In genomic region chr5:76477061-76477460, GRCh38 we compare ENCODE assay signal across 17 cellular contexts.
DNase-seq lines count a peak whose midpoint lies in the region; ATAC-seq and TF ChIP-seq lines count a peak whose summit lies in the region.
"Had no signal": no experiment of that assay in that cellular context is flagged by ENCODE, and none has a peak within 500 bp of the region (broad histone marks: within the 10 kb centered on the region; RNA-seq: fewer than 3 reads in every experiment).

No MANE protein-coding gene starts in this region.

- H3K36me3 ChIP-seq in hepatocyte (replicated peaks; ENCODE audit: insufficient read depth, low read depth) = no peaks in the 10 kb centered on the region

- CTCF ChIA-PET in activated naive CD4-positive, alpha-beta T cell treated with anti-CD3 and anti-CD28 coated beads, Interleukin-2, amount 10 ng/mL, durations not matched to agents 7 days and 5 days (lab: Charles Lee) = no interaction called here

- TF ChIP-seq CTCF in hepatocyte (IDR thresholded peaks at IDR 0.05; ENCODE audit: poor library complexity) (no peak), natural killer cell (IDR thresholded peaks at IDR 0.05) (no peak)

- no peak for DNase-seq in activated naive CD4-positive, alpha-beta T cell treated with anti-CD3 and anti-CD28 coated beads, Interleukin-2, amount 10 ng/mL, durations not matched to agents 7 days and 5 days
- DNase-seq in activated naive CD4-positive, alpha-beta T cell treated with Interleukin-2 at 50 U/mL for 16 hours = no peak
- DNase-seq in hepatocyte (ENCODE audit: low spot score) (no peak), natural killer cell (no peak), left colon (no peak), EL (no peak), NOMO-1 treated with dmso at 0.1 percent for 144 hours (lab: John Stamatoyannopoulos, UW; ENCODE audit: unreplicated experiment) (no peak), dedifferentiated amniotic fluid mesenchymal stem cell (ENCODE audit: extremely low spot score) (no peak)
- DNase-seq: Calu3; CD4-positive, CD25-positive, alpha-beta regulatory T cell; DMS 273 treated with DMSO at 0.1 percent for 48 hours; HCEC 1CT had no signal

- no peaks in the 10 kb centered on the region for H3K27me3 Mint-ChIP-seq in activated naive CD4-positive, alpha-beta T cell treated with anti-CD3 and anti-CD28 coated beads, Interleukin-2, amount 10 ng/mL, durations not matched to agents 7 days and 5 days
- no peaks in the 10 kb centered on the region for H3K27me3 Mint-ChIP-seq in natural killer cell (ENCODE audit: low read depth in 2 of 2)
- H3K27me3 Mint-ChIP-seq: CD4-positive, CD25-positive, alpha-beta regulatory T cell had no signal

- no peaks in the 10 kb centered on the region for H3K27me3 ChIP-seq in hepatocyte
- H3K27me3 ChIP-seq: BLaER1 had no signal

- H3K4me3 Mint-ChIP-seq in activated naive CD4-positive, alpha-beta T cell treated with anti-CD3 and anti-CD28 coated beads, Interleukin-2, amount 10 ng/mL, durations not matched to agents 7 days and 5 days = no peak overlapping the region
- no peak overlapping the region for H3K4me3 Mint-ChIP-seq in natural killer cell

- H3K4me2 ChIP-seq in hepatocyte = no peak overlapping the region
- H3K4me2 ChIP-seq: BLaER1 had no signal

- peaks cover 41% of the 10 kb centered on the region for H3K36me3 Mint-ChIP-seq in activated naive CD4-positive, alpha-beta T cell treated with anti-CD3 and anti-CD28 coated beads, Interleukin-2, amount 10 ng/mL, durations not matched to agents 7 days and 5 days
- H3K36me3 Mint-ChIP-seq in natural killer cell = no peaks in the 10 kb centered on the region

- no peak overlapping the region for H2AFZ ChIP-seq in hepatocyte

- H4K20me1 ChIP-seq in hepatocyte (ENCODE audit: insufficient read depth, poor library complexity, severe bottlenecking) = no peaks in the 10 kb centered on the region

- H3K27ac Mint-ChIP-seq in activated naive CD4-positive, alpha-beta T cell treated with anti-CD3 and anti-CD28 coated beads, Interleukin-2, amount 10 ng/mL, durations not matched to agents 7 days and 5 days = peak overlapping the region; percentile 16
- peak overlapping the region; percentile 96 to 99 for H3K27ac Mint-ChIP-seq in natural killer cell

- peaks cover 39% of the 10 kb centered on the region for H3K79me2 ChIP-seq in hepatocyte

- peaks cover 53% of the 10 kb centered on the region for H3K4me1 Mint-ChIP-seq in activated naive CD4-positive, alpha-beta T cell treated with anti-CD3 and anti-CD28 coated beads, Interleukin-2, amount 10 ng/mL, durations not matched to agents 7 days and 5 days
- H3K4me1 Mint-ChIP-seq in natural killer cell = peaks cover 79 to 81% of the 10 kb centered on the region in 2 donors

- H3K9me2 ChIP-seq in hepatocyte (replicated peaks; ENCODE audit: insufficient read depth) = no peaks in the 10 kb centered on the region

- no peaks in the 10 kb centered on the region for H3K9me3 ChIP-seq in hepatocyte (ENCODE audit: low read depth)
- H3K9me3 ChIP-seq: BLaER1 had no signal

- no peak overlapping the region for H3K4me3 ChIP-seq in hepatocyte
- H3K4me3 ChIP-seq: BLaER1, GM12878, K562 had no signal

- 100% methylated on average over 2 of the region's 2 CpGs for WGBS in hepatocyte (ENCODE audit: low lambda C conversion rate, missing lambda C conversion rate)

- peak overlapping the region; percentile 64 for H3K27ac ChIP-seq in hepatocyte
- H3K27ac ChIP-seq: 22Rv1, BLaER1, HL-60 had no signal

- ATAC-seq in natural killer cell (no peak), left colon (no peak)
- ATAC-seq: GM12878, K562 had no signal

- intact Hi-C loops in natural killer cell (cut with micrococcal nuclease) (no loop called here), left colon (cut with DNase I, micrococcal nuclease) (no loop called here)

- H3K9me3 Mint-ChIP-seq in activated naive CD4-positive, alpha-beta T cell treated with anti-CD3 and anti-CD28 coated beads, Interleukin-2, amount 10 ng/mL, durations not matched to agents 7 days and 5 days = no peaks in the 10 kb centered on the region
- H3K9me3 Mint-ChIP-seq in natural killer cell = peaks cover 0 to 6% of the 10 kb centered on the region in 2 donors

- peaks cover 27% of the 10 kb centered on the region for H3K4me1 ChIP-seq in hepatocyte (ENCODE audit: insufficient read depth)
